8 cellular contexts compared by ENCODE assay signal in the genomic region with DNA sequence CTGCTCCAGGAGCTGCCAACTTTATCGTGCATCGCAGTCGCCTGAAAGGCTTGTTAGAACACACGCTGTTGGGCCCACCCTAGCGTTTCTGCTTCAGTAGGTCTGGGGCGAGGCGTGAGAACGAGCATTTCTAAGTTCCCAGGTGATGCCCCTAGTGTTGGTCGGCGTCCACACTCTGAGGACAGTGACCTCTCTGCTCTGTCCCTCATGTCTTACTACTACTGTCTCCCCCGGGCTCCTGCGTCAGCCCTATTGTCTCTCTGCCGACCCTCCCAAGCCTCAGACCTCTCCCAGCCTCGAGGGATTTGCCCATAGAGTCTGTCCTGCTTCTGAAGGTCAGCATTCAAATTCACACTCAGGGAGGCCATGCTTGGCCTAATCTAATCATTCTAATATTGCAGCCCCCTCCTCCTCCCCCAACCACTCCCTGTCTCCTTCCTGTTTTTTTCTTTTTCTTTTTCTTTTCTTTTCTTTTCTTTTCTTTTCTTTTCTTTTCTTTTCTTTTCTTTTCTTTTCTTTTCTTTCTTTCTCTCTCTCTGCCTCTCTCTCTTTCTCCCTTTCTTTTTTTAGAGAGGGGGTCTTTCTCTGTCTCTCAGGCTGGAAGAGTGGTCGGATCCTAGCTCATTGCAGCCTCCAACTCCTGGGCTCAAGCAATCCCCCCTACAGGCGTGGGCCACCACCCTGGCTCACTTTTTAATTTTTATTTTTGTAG. TPM values are rescaled to one million over a fixed set of nuclear protein-coding genes. Genes with fewer than 3 reads are reported as not detected.
DNase-seq lines count a peak whose midpoint lies in the region; ATAC-seq, FAIRE-seq and TF ChIP-seq lines count a peak whose summit lies in the region.

No MANE protein-coding gene starts in this region.

- H3K9me3 ChIP-seq in cardiac muscle cell (ENCODE audit: low read depth) = no peaks in the 10 kb centered on the region

- no peak for TF ChIP-seq POLR2A in NB4 (IDR thresholded peaks at IDR 0.05; ENCODE audit: extremely low read depth, insufficient read length)

- H3K9me3 Mint-ChIP-seq in activated B cell treated with CpG ODN at 0.5 μM for 24 hours = no peaks in the 10 kb centered on the region

- intact Hi-C loops in activated B cell treated with CpG ODN at 0.5 μM for 24 hours (cut with micrococcal nuclease) = loop anchor here (2.0 to 5.0 kb wide), 3 partner anchors 42 to 1460 kb away; a partner anchor contains a TSS

- H3K27me3 Mint-ChIP-seq in activated B cell treated with CpG ODN at 0.5 μM for 24 hours = no peaks in the 10 kb centered on the region

- peak overlapping the region; percentile 5 for H3K27ac ChIP-seq in cardiac muscle cell

- H3K4me1 ChIP-seq in cardiac muscle cell (ENCODE audit: low read depth) = no peaks in the 10 kb centered on the region

- DNase-seq in AG09309 (ENCODE audit: low read depth) (no peak), NB4 (ENCODE audit: low read depth) (peak; percentile 79), activated B cell treated with CpG ODN at 0.5 μM for 24 hours (no peak), cardiac muscle cell (ENCODE audit: low read depth in 1 of 2, low spot score in 1 of 2) (peak in 1 of 2 donors; percentile 49), pons (ENCODE audit: low spot score) (peak; percentile 28), D721Med (ENCODE audit: insufficient read length, low spot score) (no peak)

- peak overlapping the region; percentile 76 for H3K27ac Mint-ChIP-seq in activated B cell treated with CpG ODN at 0.5 μM for 24 hours

- POLR2A ChIA-PET in activated B cell treated with CpG ODN at 0.5 μM for 24 hours (lab: Charles Lee) = interaction anchor here (0.9 kb wide), 1 partner anchor 13 kb away, joined by 3 read pairs; no protein-coding TSS in a partner anchor

- no peaks in the 10 kb centered on the region for H3K36me3 ChIP-seq in cardiac muscle cell

- H3K4me3 ChIP-seq in AG09309 (ENCODE audit: control insufficient read depth, low read depth, low read length) (peak overlapping the region; percentile 89), NB4 (ENCODE audit: low read depth, low read length) (peak overlapping the region; percentile 92), cardiac muscle cell (peak overlapping the region; percentile 80)

- H3K4me3 Mint-ChIP-seq in activated B cell treated with CpG ODN at 0.5 μM for 24 hours = peak overlapping the region; percentile 85

- ATAC-seq in HG02623 (IDR thresholded peaks at IDR 0.05; ENCODE audit: unreplicated experiment) (peak; percentile 43), activated B cell treated with CpG ODN at 0.5 μM for 24 hours (ENCODE audit: low read depth) (peak; percentile 42)

- TF ChIP-seq CTCF in AG09309 (IDR thresholded peaks at IDR 0.05; ENCODE audit: control insufficient read depth, insufficient read depth, low read depth, low read length, missing control alignments) (peak; percentile 32), GM12874 (IDR thresholded peaks at IDR 0.05; ENCODE audit: insufficient read depth, low read depth, low read length) (peak; percentile 56), NB4 (IDR thresholded peaks at IDR 0.05; ENCODE audit: low read depth, low read length) (peak; percentile 38), activated B cell treated with CpG ODN at 0.5 μM for 24 hours (IDR thresholded peaks at IDR 0.05) (no peak), cardiac muscle cell (IDR thresholded peaks at IDR 0.05; ENCODE audit: low read depth, low read length) (peak; percentile 10), D721Med (IDR thresholded peaks at IDR 0.05; ENCODE audit: insufficient read depth, missing control alignments) (no peak)

- H3K27me3 ChIP-seq in cardiac muscle cell = no peaks in the 10 kb centered on the region

- H3K4me1 Mint-ChIP-seq in activated B cell treated with CpG ODN at 0.5 μM for 24 hours = peaks cover 18% of the 10 kb centered on the region

- peaks cover 10% of the 10 kb centered on the region for H3K36me3 Mint-ChIP-seq in activated B cell treated with CpG ODN at 0.5 μM for 24 hours (ENCODE audit: low read depth)

- CTCF ChIA-PET in activated B cell treated with CpG ODN at 0.5 μM for 24 hours (lab: Charles Lee) = interaction anchor here (1.3 to 1.6 kb wide), 2 partner anchors 12 to 13 kb away, joined by 4 to 5 read pairs; no protein-coding TSS in a partner anchor

- no peak for FAIRE-seq in D721Med (lab: Jason Lieb, UNC)

RNA-seq across cellular contexts. Expression of a gene that starts 0.9 kb away (rescaled TPM):
- 13.7 and 14.2 TPM in 2 replicates for total RNA-seq in activated B cell treated with CpG ODN at 0.5 μM for 24 hours
- 14.2 and 17.7 TPM in 2 replicates for total RNA-seq in cardiac muscle cell
- polyA plus RNA-seq in cardiac muscle cell = 9.6 and 17.2 TPM in 2 replicates

Comparison
In these comparisons a context has a peak if more than half of its experiments do, and no peak if none do; other contexts are left out.
1. DNase-seq: peak in NB4 (single experiment) and pons (single experiment); none in AG09309 (single experiment), activated B cell treated with CpG ODN at 0.5 μM for 24 hours (single experiment) and D721Med (single experiment).
2. CTCF ChIP-seq: peak in AG09309 (single experiment), GM12874 (single experiment), NB4 (single experiment) and cardiac muscle cell (single experiment); none in activated B cell treated with CpG ODN at 0.5 μM for 24 hours (single experiment) and D721Med (single experiment).
3. Peak in every context shown above with its lines, with median percentiles within 50 percentile points of each other: H3K4me3 ChIP-seq.